ENCODE assay signal across 10 cellular contexts in the genomic region with DNA sequence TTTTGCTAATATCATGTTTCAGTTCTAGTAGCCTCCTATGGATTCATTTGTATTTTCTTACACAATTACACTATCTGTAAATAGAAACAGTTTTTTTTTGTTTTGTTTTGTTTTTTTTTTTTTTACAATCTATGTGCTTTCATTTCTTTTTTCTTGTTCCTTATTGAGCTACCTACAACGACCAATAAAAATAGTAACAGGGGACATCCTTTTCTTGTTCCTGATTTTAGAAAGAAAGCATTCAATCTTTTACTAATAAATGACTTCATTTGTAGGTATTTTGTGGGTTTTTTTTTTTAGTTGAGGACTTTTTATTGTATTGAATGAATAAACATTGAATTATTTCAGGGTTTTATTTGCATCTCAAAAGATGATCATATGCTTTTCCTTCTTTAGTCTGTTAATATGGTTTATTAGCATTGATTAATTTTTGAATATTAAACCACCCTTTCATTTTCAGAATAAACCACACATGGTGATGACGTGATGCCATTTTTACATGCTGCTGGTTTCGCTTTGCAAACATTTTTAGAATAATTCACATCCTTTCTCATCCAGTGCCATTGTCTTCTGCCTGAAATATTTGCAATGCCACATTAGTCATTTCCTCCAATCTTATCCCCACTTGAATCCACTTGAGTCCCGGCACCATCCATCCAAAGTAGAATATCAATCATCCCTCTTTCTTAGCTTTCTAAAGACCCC. TPM values are rescaled to one million over a fixed set of nuclear protein-coding genes. Genes with fewer than 3 reads are reported as not detected.
A peak's percentile ranks its signal among the peaks of the same experiment; 100 is the strongest.
DNase-seq lines count a peak whose midpoint lies in the region; ATAC-seq lines count a peak whose summit lies in the region.
"Had no signal": no experiment of that assay in that cellular context is flagged by ENCODE, and none has a peak within 500 bp of the region (broad histone marks: within the 10 kb centered on the region; RNA-seq: fewer than 3 reads in every experiment).

No MANE protein-coding gene starts in this region.

- ATAC-seq in GM18858 (IDR thresholded peaks at IDR 0.05; ENCODE audit: unreplicated experiment) (peak; percentile 51), HG03103 (IDR thresholded peaks at IDR 0.05; ENCODE audit: low read depth, unreplicated experiment) (peak; percentile 50), HG03039 (IDR thresholded peaks at IDR 0.05; ENCODE audit: unreplicated experiment) (no peak)
- ATAC-seq: activated CD8-positive, alpha-beta memory T cell treated with anti-CD3 and anti-CD28 coated beads, Interleukin-2, amount 10 ng/mL, durations not matched to agents 7 days and 5 days had no signal

- DNase-seq in astrocyte of the hippocampus (ENCODE audit: low read depth, low spot score) = peak; percentile 86
- peak; percentile 93 for DNase-seq in pulmonary artery endothelial cell (ENCODE audit: low read depth, low spot score)
- DNase-seq in HT-29 (ENCODE audit: low spot score) = no peak
- no peak for DNase-seq in G401 (ENCODE audit: low spot score)
- DNase-seq: activated CD8-positive, alpha-beta memory T cell treated with anti-CD3 and anti-CD28 coated beads, Interleukin-2, amount 10 ng/mL, durations not matched to agents 7 days and 5 days; NCI-H1694 treated with DMSO at 0.1 percent for 48 hours; sigmoid colon had no signal

- in situ Hi-C loops in G401 (cut with HindIII; ENCODE audit: low sequenced_read_pairs) = no loop called here

RNA-seq across cellular contexts. Expression of a gene that starts 18.1 kb away (rescaled TPM):
- total RNA-seq in pulmonary artery endothelial cell = 3.4 and 21.5 TPM in 2 replicates
- 3.3 and 5.3 TPM in 2 replicates for total RNA-seq in HT-29 (2014; rRNA removed; shearing (Covaris generic))
- 3.1 and 10.3 TPM in 2 replicates for total RNA-seq in G401 (2014; rRNA removed; shearing (Covaris generic))

Comparison
In these comparisons a context has a peak if more than half of its experiments do, and no peak if none do; other contexts are left out.
1. DNase-seq: peak in astrocyte of the hippocampus (single experiment) and pulmonary artery endothelial cell (single experiment); none in HT-29 (single experiment) and G401 (single experiment).